Comparison of ENCODE assay signal across 11 cellular contexts in the genomic region with DNA sequence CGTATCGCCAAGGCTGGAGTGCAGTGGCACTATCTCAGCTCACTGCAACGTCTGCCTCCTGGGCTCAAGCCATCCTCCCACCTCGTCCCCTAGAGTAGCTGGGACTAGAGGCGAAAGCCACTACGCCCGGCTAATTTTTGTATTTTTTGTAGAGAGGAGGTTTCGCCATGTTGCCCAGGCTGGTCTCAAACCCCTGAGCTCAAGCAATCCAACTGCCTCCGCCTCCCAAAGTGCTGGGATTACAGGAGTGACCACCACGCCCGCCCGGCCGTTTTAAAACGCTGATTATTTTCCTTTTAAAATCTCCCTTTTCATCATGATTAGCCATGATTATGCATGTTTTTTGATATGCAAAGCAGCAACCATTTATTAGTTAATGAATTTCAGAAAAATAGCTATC. TPM values are rescaled to one million over a fixed set of nuclear protein-coding genes. Genes with fewer than 3 reads are reported as not detected.
DNase-seq lines count a peak whose midpoint lies in the region; ATAC-seq and TF ChIP-seq lines count a peak whose summit lies in the region.
"Had no signal": no experiment of that assay in that cellular context is flagged by ENCODE, and none has a peak within 500 bp of the region (broad histone marks: within the 10 kb centered on the region; RNA-seq: fewer than 3 reads in every experiment).

No MANE protein-coding gene starts in this region.

- peaks cover 0 to 7% of the 10 kb centered on the region in 2 experiments for H3K36me3 ChIP-seq in SK-N-SH (replicated peaks in 1 of 2; ENCODE audit: control insufficient read depth in 1 of 2, insufficient read depth in 2 of 2, low read length in 1 of 2)
- H3K36me3 ChIP-seq in MM.1S (replicated peaks; ENCODE audit: insufficient read depth, low read length) = no peaks in the 10 kb centered on the region
- H3K36me3 ChIP-seq in endodermal cell (ENCODE audit: control insufficient read depth, insufficient read depth, low read length) = peaks cover 35% of the 10 kb centered on the region
- H3K36me3 ChIP-seq in colonic mucosa = no peaks in the 10 kb centered on the region
- H3K36me3 ChIP-seq: thyroid gland had no signal

- no peak for TF ChIP-seq RAD21 in SK-N-SH (IDR thresholded peaks at IDR 0.05; ENCODE audit: low read length)

- H4K20me1 ChIP-seq in SK-N-SH (ENCODE audit: insufficient read depth) = no peaks in the 10 kb centered on the region
- H4K20me1 ChIP-seq in MM.1S (ENCODE audit: insufficient read depth, low read length) = no peaks in the 10 kb centered on the region

- H3K79me2 ChIP-seq in SK-N-SH (ENCODE audit: insufficient read depth) = peaks cover 34% of the 10 kb centered on the region
- H3K79me2 ChIP-seq in MM.1S (ENCODE audit: low read length) = peaks cover 53% of the 10 kb centered on the region

- ATAC-seq in SK-N-SH treated with all-trans-retinoic acid at 6 μM for 48 hours (no peak), GM21367 (IDR thresholded peaks at IDR 0.05; ENCODE audit: unreplicated experiment) (no peak)

- DNase-seq in SK-N-SH = no peak
- DNase-seq in MM.1S = no peak
- DNase-seq in endodermal cell = no peak
- DNase-seq in neural crest cell (ENCODE audit: low read depth, low spot score) = no peak
- DNase-seq in colonic mucosa = no peak
- DNase-seq in germinal center (ENCODE audit: low spot score) = no peak
- DNase-seq: NCI-H1694 had no signal

- H3F3A ChIP-seq in SK-N-SH (replicated peaks; ENCODE audit: insufficient read depth) (peaks cover 18% of the 10 kb centered on the region), MM.1S (ENCODE audit: insufficient read depth, low read length) (peaks cover 34% of the 10 kb centered on the region)

- H3K9ac ChIP-seq in SK-N-SH (no peak overlapping the region; the same call in 1 of the 2 replicates), MM.1S (ENCODE audit: low read length) (no peak overlapping the region), endodermal cell (ENCODE audit: extremely low read depth, low read length, poor library complexity, severe bottlenecking) (peak overlapping the region; percentile 98), colonic mucosa (ENCODE audit: low read depth in 2 of 2, low read length in 2 of 2) (no peak overlapping the region)

- CTCF ChIA-PET in SK-N-SH (lab: Yijun Ruan, JAX) = interaction anchor here (1.0 to 2.4 kb wide), 3 partner anchors 81 to 589 kb away, joined by 3 to 9 read pairs (median 6); partner anchors contain the start of gene PDS5A

- peak overlapping the region; percentile 71 to 82; a peak in 2 of 4 replicates for H3K4me3 ChIP-seq in SK-N-SH (ENCODE audit: low read depth in 2 of 2, low read length in 1 of 2)
- H3K4me3 ChIP-seq in MM.1S (ENCODE audit: low read length) = no peak overlapping the region
- H3K4me3 ChIP-seq in endodermal cell (ENCODE audit: low read length) = peak overlapping the region; percentile 98
- H3K4me3 ChIP-seq in colonic mucosa = no peak overlapping the region

- H3K27me3 ChIP-seq in SK-N-SH (ENCODE audit: insufficient read depth) = no peaks in the 10 kb centered on the region
- H3K27me3 ChIP-seq in MM.1S (replicated peaks; ENCODE audit: insufficient read depth, low read length) = no peaks in the 10 kb centered on the region
- no peaks in the 10 kb centered on the region for H3K27me3 ChIP-seq in endodermal cell (ENCODE audit: control insufficient read depth, insufficient read depth, low read length, poor library complexity, severe bottlenecking)
- H3K27me3 ChIP-seq in colonic mucosa = no peaks in the 10 kb centered on the region
- H3K27me3 ChIP-seq: SJSA1, thyroid gland had no signal

- WGBS in SK-N-SH (ENCODE audit: low lambda C conversion rate) = 64% methylated on average over 14 of the region's 14 CpGs
- WGBS in endodermal cell (ENCODE audit: insufficient coverage in 1 of 2, insufficient read length in 1 of 2), 2 experiments = 59 to 69% methylated on average over 9 to 14 of the region's 14 CpGs

- H3K4me1 ChIP-seq in SK-N-SH (ENCODE audit: control insufficient read depth in 1 of 2, insufficient read depth in 2 of 2, low read depth in 1 of 2, low read length in 1 of 2) = peaks cover 0 to 6% of the 10 kb centered on the region in 2 experiments; a peak in 3 of 4 replicates
- H3K4me1 ChIP-seq in MM.1S (ENCODE audit: low read length) = peaks cover 11% of the 10 kb centered on the region; the same call in 1 of the 2 replicates
- no peaks in the 10 kb centered on the region for H3K4me1 ChIP-seq in endodermal cell (ENCODE audit: control insufficient read depth, insufficient read depth, low read length)
- peaks cover 8% of the 10 kb centered on the region for H3K4me1 ChIP-seq in colonic mucosa

- H3K27me3 Mint-ChIP-seq in endodermal cell (ENCODE audit: insufficient read depth) = no peaks in the 10 kb centered on the region
- H3K27me3 Mint-ChIP-seq in neural crest cell (ENCODE audit: low read depth) = no peaks in the 10 kb centered on the region

- no peaks in the 10 kb centered on the region for H3K9me3 Mint-ChIP-seq in endodermal cell
- H3K9me3 Mint-ChIP-seq in neural crest cell = no peaks in the 10 kb centered on the region

- TF ChIP-seq CTCF in SK-N-SH (IDR thresholded peaks at IDR 0.05) (no peak), MM.1S (IDR thresholded peaks at IDR 0.05; ENCODE audit: low read length) (no peak), endodermal cell (conservative IDR thresholded peaks at IDR 0.05) (no peak), neural crest cell (conservative IDR thresholded peaks at IDR 0.05) (no peak), colonic mucosa (IDR thresholded peaks at IDR 0.05) (no peak)

- H3K4me3 Mint-ChIP-seq in endodermal cell = peak overlapping the region; percentile 82
- peak overlapping the region; percentile 93 for H3K4me3 Mint-ChIP-seq in neural crest cell

- H3K27ac ChIP-seq in SK-N-SH (ENCODE audit: low read depth in 2 of 2, low read length in 1 of 2) (no peak overlapping the region; a peak in 1 of 4 replicates), MM.1S (ENCODE audit: low read length) (no peak overlapping the region), endodermal cell (ENCODE audit: low read depth, low read length) (no peak overlapping the region), colonic mucosa (no peak overlapping the region)
- H3K27ac ChIP-seq: SJSA1 had no signal

- intact Hi-C loops in colonic mucosa (cut with DNase I) = loop anchor here (10.0 kb wide), 1 partner anchor 256 kb away; no protein-coding TSS in a partner anchor

- H3K9me2 ChIP-seq in SK-N-SH (no peaks in the 10 kb centered on the region), MM.1S (replicated peaks; ENCODE audit: insufficient read depth, low read length) (no peaks in the 10 kb centered on the region)

- POLR2A ChIA-PET in SK-N-SH (lab: Yijun Ruan, JAX) = no interaction called here

- no peak overlapping the region for H3K27ac Mint-ChIP-seq in endodermal cell
- no peak overlapping the region for H3K27ac Mint-ChIP-seq in neural crest cell (ENCODE audit: unreplicated experiment)

- H3K4me2 ChIP-seq in SK-N-SH (peak overlapping the region; percentile 87), MM.1S (ENCODE audit: low read depth, low read length) (peak overlapping the region; percentile 95)

- H3K4me1 Mint-ChIP-seq in endodermal cell (peaks cover 25% of the 10 kb centered on the region), neural crest cell (peaks cover 37% of the 10 kb centered on the region)

- peaks cover 30% of the 10 kb centered on the region for H3K36me3 Mint-ChIP-seq in endodermal cell (ENCODE audit: low read depth)
- peaks cover 7% of the 10 kb centered on the region for H3K36me3 Mint-ChIP-seq in neural crest cell (ENCODE audit: low read depth)

- H2AFZ ChIP-seq in SK-N-SH (ENCODE audit: low read depth) (peak overlapping the region; percentile 89), MM.1S (ENCODE audit: low read length) (no peak overlapping the region)

- H3K9me3 ChIP-seq in SK-N-SH (no peaks in the 10 kb centered on the region), MM.1S (replicated peaks; ENCODE audit: insufficient read depth, low read length) (no peaks in the 10 kb centered on the region), endodermal cell (ENCODE audit: control insufficient read depth, low read length) (no peaks in the 10 kb centered on the region), colonic mucosa (no peaks in the 10 kb centered on the region)
- H3K9me3 ChIP-seq: SJSA1, thyroid gland had no signal

- no peak for TF ChIP-seq EP300 in SK-N-SH (IDR thresholded peaks at IDR 0.05; ENCODE audit: borderline replicate concordance in 1 of 2, low read depth in 1 of 2, low read length in 1 of 2)

TF ChIP-seq in SK-N-SH, 30 proteins besides CTCF, POLR2A, EP300 and RAD21 (continues in another document):
- TF ChIP-seq YY1 (IDR thresholded peaks at IDR 0.05; ENCODE audit: low read depth) (no peak), EZH2phosphoT487 (IDR thresholded peaks at IDR 0.05; ENCODE audit: borderline replicate concordance, low read depth) (no peak)
- TF ChIP-seq, protein P1, sequence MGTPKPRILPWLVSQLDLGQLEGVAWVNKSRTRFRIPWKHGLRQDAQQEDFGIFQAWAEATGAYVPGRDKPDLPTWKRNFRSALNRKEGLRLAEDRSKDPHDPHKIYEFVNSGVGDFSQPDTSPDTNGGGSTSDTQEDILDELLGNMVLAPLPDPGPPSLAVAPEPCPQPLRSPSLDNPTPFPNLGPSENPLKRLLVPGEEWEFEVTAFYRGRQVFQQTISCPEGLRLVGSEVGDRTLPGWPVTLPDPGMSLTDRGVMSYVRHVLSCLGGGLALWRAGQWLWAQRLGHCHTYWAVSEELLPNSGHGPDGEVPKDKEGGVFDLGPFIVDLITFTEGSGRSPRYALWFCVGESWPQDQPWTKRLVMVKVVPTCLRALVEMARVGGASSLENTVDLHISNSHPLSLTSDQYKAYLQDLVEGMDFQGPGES (IDR thresholded peaks at IDR 0.05; ENCODE audit: low read depth, low read length) = no peak

TF ChIP-seq in SK-N-SH treated with all-trans-retinoic acid at 6 μM for 48 hours, 23 proteins besides CTCF, POLR2A, EP300 and RAD21 (continues in another document):
- TF ChIP-seq, protein P2, sequence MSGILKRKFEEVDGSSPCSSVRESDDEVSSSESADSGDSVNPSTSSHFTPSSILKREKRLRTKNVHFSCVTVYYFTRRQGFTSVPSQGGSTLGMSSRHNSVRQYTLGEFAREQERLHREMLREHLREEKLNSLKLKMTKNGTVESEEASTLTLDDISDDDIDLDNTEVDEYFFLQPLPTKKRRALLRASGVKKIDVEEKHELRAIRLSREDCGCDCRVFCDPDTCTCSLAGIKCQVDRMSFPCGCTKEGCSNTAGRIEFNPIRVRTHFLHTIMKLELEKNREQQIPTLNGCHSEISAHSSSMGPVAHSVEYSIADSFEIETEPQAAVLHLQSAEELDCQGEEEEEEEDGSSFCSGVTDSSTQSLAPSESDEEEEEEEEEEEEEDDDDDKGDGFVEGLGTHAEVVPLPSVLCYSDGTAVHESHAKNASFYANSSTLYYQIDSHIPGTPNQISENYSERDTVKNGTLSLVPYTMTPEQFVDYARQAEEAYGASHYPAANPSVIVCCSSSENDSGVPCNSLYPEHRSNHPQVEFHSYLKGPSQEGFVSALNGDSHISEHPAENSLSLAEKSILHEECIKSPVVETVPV (CRISPR knock-in tag; IDR thresholded peaks at IDR 0.05) = no peak
- TF ChIP-seq ZNF8 (CRISPR knock-in tag; IDR thresholded peaks at IDR 0.05) = no peak

RNA-seq across cellular contexts. Expression of gene N4BP2, which starts 2.2 kb away (rescaled TPM):
- polyA plus RNA-seq in SK-N-SH (2012; rRNA removed) = 1.2 and 1.4 TPM in 2 replicates
- 1.6 and 1.8 TPM in 2 replicates for polyA plus RNA-seq in SK-N-SH (2012; cell fraction: cytosol; rRNA removed)
- 1.4 and 3.2 TPM in 2 replicates for polyA plus RNA-seq in SK-N-SH (2012; cell fraction: nucleus; rRNA removed)
- total RNA-seq in endodermal cell (10 to 100 TPM; 37.1 to 44.0 TPM), neural crest cell (24.7 and 25.2 TPM in 2 replicates), colonic mucosa (1 to 10 TPM; 5.1 to 7.5 TPM)
- 20.9 TPM for polyA plus RNA-seq in endodermal cell (2013, experiment 1 of 2)
- 22.4 TPM for polyA plus RNA-seq in endodermal cell (2013, experiment 2 of 2)

Comparison
In these comparisons a context has a peak if more than half of its experiments do, and no peak if none do; other contexts are left out.
1. H3K4me3 ChIP-seq: peak in SK-N-SH (2 of 2) and endodermal cell (single experiment); none in MM.1S (single experiment) and colonic mucosa (single experiment).